Comparison of ENCODE assay signal across 8 cellular contexts in genomic region chr12:38316391-38317129, GRCh38. TPM values are rescaled to one million over a fixed set of nuclear protein-coding genes. Genes with fewer than 3 reads are reported as not detected.
DNase-seq lines count a peak whose midpoint lies in the region; ATAC-seq, FAIRE-seq and TF ChIP-seq lines count a peak whose summit lies in the region.

TSS of gene ALG10B (plus strand) at chr12:38316774. CDS start at chr12:38316894, 120 bp downstream.

- H3F3A ChIP-seq in smooth muscle cell (ENCODE audit: low read depth), result no peaks in the 10 kb centered on the region

- peak within 1 kb of the TSS; percentile 77 to 83 (median 83) for H3K4me3 ChIP-seq in mammary epithelial cell (replicated peaks in 1 of 3; ENCODE audit: insufficient read depth in 1 of 3, low read depth in 2 of 3, low read length in 3 of 3)
- H3K4me3 ChIP-seq in smooth muscle cell, result peak within 1 kb of the TSS; percentile 68

- peak within 1 kb of the TSS; percentile 81 for H3K9ac ChIP-seq in mammary epithelial cell (ENCODE audit: insufficient read depth, low read length)
- peak within 1 kb of the TSS; percentile 71 for H3K9ac ChIP-seq in smooth muscle cell (ENCODE audit: low read depth)

- CTCF ChIA-PET in mammary epithelial cell (lab: Charles Lee; ENCODE audit: low non-redundant PET), result interaction anchor here (0.6 kb wide), 1 partner anchor 350 kb away, joined by 5 read pairs; no protein-coding TSS in a partner anchor

- FAIRE-seq in A204.1 (lab: Jason Lieb, UNC), result peak; percentile 98

- ATAC-seq in HG03066 (IDR thresholded peaks at IDR 0.05; ENCODE audit: low read depth, unreplicated experiment), result peak; percentile 100

- H4K20me1 ChIP-seq in mammary epithelial cell (ENCODE audit: insufficient read depth, low read length) (no peaks in the 10 kb centered on the region), smooth muscle cell (ENCODE audit: low read depth) (no peaks in the 10 kb centered on the region)

- H3K79me2 ChIP-seq in mammary epithelial cell (ENCODE audit: insufficient read depth, low read length), result peaks cover 7% of the 10 kb centered on the region
- no peaks in the 10 kb centered on the region for H3K79me2 ChIP-seq in smooth muscle cell (ENCODE audit: low read depth)

- TF ChIP-seq CTCF in VCaP (conservative IDR thresholded peaks at IDR 0.05) (peak; percentile 68), mammary epithelial cell (conservative IDR thresholded peaks at IDR 0.05 in 1 of 2, IDR thresholded peaks at IDR 0.05 in 1 of 2; ENCODE audit: extremely low read depth in 1 of 2, insufficient read depth in 1 of 2, low read depth in 1 of 2, low read length in 2 of 2) (peak; percentile 38 to 56), smooth muscle cell (IDR thresholded peaks at IDR 0.05; ENCODE audit: borderline replicate concordance, insufficient read depth, poor library complexity, severe bottlenecking) (peak; percentile 64)

- DNase-seq in NCI-H2196 (lab: John Stamatoyannopoulos, UW; ENCODE audit: unreplicated experiment), result peak; percentile 86
- peak; percentile 94 for DNase-seq in mammary epithelial cell
- DNase-seq in iPS-NIHi7 (ENCODE audit: extremely low spot score), result peak; percentile 84
- peak; percentile 76 for DNase-seq in smooth muscle cell (lab: John Stamatoyannopoulos, UW; ENCODE audit: unreplicated experiment)

- in situ Hi-C loops in mammary epithelial cell (cut with MboI; ENCODE audit: low sequenced_read_pairs in 2 of 2), result loop anchor here (5.0 to 25.0 kb wide), 3 partner anchors 179 to 654 kb away; no protein-coding TSS in a partner anchor

- H2AFZ ChIP-seq in mammary epithelial cell (ENCODE audit: low read depth, low read length), result peak within 1 kb of the TSS; percentile 98
- peak within 1 kb of the TSS; percentile 99 for H2AFZ ChIP-seq in smooth muscle cell (ENCODE audit: low read depth)

- H3K4me2 ChIP-seq in mammary epithelial cell (ENCODE audit: insufficient read depth, low read depth, low read length) (peak within 1 kb of the TSS; percentile 63), smooth muscle cell (peak within 1 kb of the TSS; percentile 91)

- no peaks in the 10 kb centered on the region for H3K36me3 ChIP-seq in mammary epithelial cell (ENCODE audit: insufficient read depth, low read length)
- no peaks in the 10 kb centered on the region for H3K36me3 ChIP-seq in smooth muscle cell (ENCODE audit: low read depth)

- dilution Hi-C loops in mammary epithelial cell (cut with HindIII; ENCODE audit: low sequenced_read_pairs), result no loop called here

- BruUV-seq in mammary epithelial cell (replicated peaks; lab: Mats Ljungman, UMichigan), result no TSS peak

- H3K27me3 ChIP-seq in mammary epithelial cell (ENCODE audit: insufficient read depth, low read length) (no peaks in the 10 kb centered on the region), smooth muscle cell (ENCODE audit: low read depth) (no peaks in the 10 kb centered on the region)

- intact Hi-C loops in mammary epithelial cell (cut with micrococcal nuclease), result loop anchor here (1.0 to 10.0 kb wide), 3 partner anchors 102 to 263 kb away; no protein-coding TSS in a partner anchor

- no peaks in the 10 kb centered on the region for H3K4me1 ChIP-seq in mammary epithelial cell (ENCODE audit: insufficient read depth, low read length)
- peaks cover 3% of the 10 kb centered on the region for H3K4me1 ChIP-seq in smooth muscle cell (ENCODE audit: low read depth)

- H3K27ac ChIP-seq in VCaP, result peak within 1 kb of the TSS; percentile 67
- peak within 1 kb of the TSS; percentile 70 for H3K27ac ChIP-seq in mammary epithelial cell (ENCODE audit: insufficient read depth, low read depth, low read length)
- H3K27ac ChIP-seq in smooth muscle cell (ENCODE audit: low read depth), result peak within 1 kb of the TSS; percentile 45

- H3K9me3 ChIP-seq in mammary epithelial cell (replicated peaks; ENCODE audit: insufficient read depth, low read length), result no peaks in the 10 kb centered on the region
- no peaks in the 10 kb centered on the region for H3K9me3 ChIP-seq in smooth muscle cell (replicated peaks; ENCODE audit: low read depth)

- TF ChIP-seq POLR2A in GM18526 (IDR thresholded peaks at IDR 0.05; ENCODE audit: extremely low read depth, insufficient read length), result peak; percentile 67

- 1% methylated on average over 22 of the region's 42 CpGs for WGBS in mammary epithelial cell (ENCODE audit: low coverage, missing lambda C conversion rate)
- 2% methylated on average over 42 of the region's 42 CpGs for WGBS in smooth muscle cell (ENCODE audit: low lambda C conversion rate)

RNA-seq across cellular contexts. Expression of gene ALG10B, which starts in this region (rescaled TPM):
- total RNA-seq in mammary epithelial cell, result 1 to 10 TPM; 7.7 to 8.5 TPM
- polyA plus RNA-seq in mammary epithelial cell, result 9.3 TPM
- polyA minus RNA-seq in mammary epithelial cell, result 7.3 TPM
- total RNA-seq in smooth muscle cell, result 10.2 and 11.5 TPM in 2 replicates
- 0.42 and 0.84 TPM in 2 replicates for polyA plus RNA-seq in smooth muscle cell

Comparison
In these comparisons a context has a peak if more than half of its experiments do, and no peak if none do; other contexts are left out.
1. Peak in every context shown above with its lines: DNase-seq, ATAC-seq, H3K4me3 ChIP-seq and H3K27ac ChIP-seq.